Comparison of ENCODE assay signal across 1 cellular context in genomic region chr2:70258532-70258875, GRCh38.
TF ChIP-seq lines count a peak whose summit lies in the region.

No MANE protein-coding gene starts in this region.

TF ChIP-seq in IMR-90, 13 proteins besides CTCF, POLR2A, EP300 and RAD21:
- TF ChIP-seq MAFK (IDR thresholded peaks at IDR 0.05; ENCODE audit: low read depth, low read length): no peak
- TF ChIP-seq USF2 (IDR thresholded peaks at IDR 0.05; ENCODE audit: low read depth, low read length): no peak
- TF ChIP-seq SMC3 (IDR thresholded peaks at IDR 0.05; ENCODE audit: low read depth, low read length): no peak
- TF ChIP-seq NFE2L2 (IDR thresholded peaks at IDR 0.05; ENCODE audit: low read depth, low read length): no peak
- TF ChIP-seq ELK1 (IDR thresholded peaks at IDR 0.05; ENCODE audit: borderline replicate concordance, low read depth, low read length): no peak
- TF ChIP-seq CEBPB (IDR thresholded peaks at IDR 0.05; ENCODE audit: low read depth, low read length): no peak
- no peak for TF ChIP-seq CHD1 (IDR thresholded peaks at IDR 0.05; ENCODE audit: low read depth, low read length)
- no peak for TF ChIP-seq RCOR1 (IDR thresholded peaks at IDR 0.05; ENCODE audit: insufficient replicate concordance, low read length)
- TF ChIP-seq BHLHE40 (IDR thresholded peaks at IDR 0.05; ENCODE audit: low read depth, low read length): no peak
- no peak for TF ChIP-seq RFX5 (IDR thresholded peaks at IDR 0.05; ENCODE audit: low read depth, low read length)
- no peak for TF ChIP-seq MAZ (IDR thresholded peaks at IDR 0.05; ENCODE audit: borderline replicate concordance, low read depth, low read length)
- no peak for TF ChIP-seq FOS (IDR thresholded peaks at IDR 0.05; ENCODE audit: low read depth, low read length)
- TF ChIP-seq MXI1 (IDR thresholded peaks at IDR 0.05; ENCODE audit: borderline replicate concordance, low read depth, low read length): no peak
